25 cellular contexts compared by ENCODE assay signal in genomic region chr1:3668148-3668547, GRCh38. TPM values are rescaled to one million over a fixed set of nuclear protein-coding genes. Genes with fewer than 3 reads are reported as not detected.
DNase-seq lines count a peak whose midpoint lies in the region; ATAC-seq and TF ChIP-seq lines count a peak whose summit lies in the region.
"Had no signal": no experiment of that assay in that cellular context is flagged by ENCODE, and none has a peak within 500 bp of the region (broad histone marks: within the 10 kb centered on the region; RNA-seq: fewer than 3 reads in every experiment).

No MANE protein-coding gene starts in this region.

- POLR2A ChIA-PET in MCF 10A (lab: Yijun Ruan, JAX): interaction anchor here (0.7 to 1.6 kb wide), 5 partner anchors 19 to 128 kb away, joined by 3 to 14 read pairs (median 5); partner anchors contain the start of gene LRRC47
- POLR2A ChIA-PET in OCI-LY7 (lab: Charles Lee): interaction anchor here (1.5 to 2.7 kb wide), 3 partner anchors 9 to 19 kb away, joined by 3 to 16 read pairs (median 5); no protein-coding TSS in a partner anchor

- TF ChIP-seq CTCF in MCF 10A (IDR thresholded peaks at IDR 0.05; ENCODE audit: unreplicated experiment) (no peak), mammary epithelial cell (conservative IDR thresholded peaks at IDR 0.05 in 1 of 2, IDR thresholded peaks at IDR 0.05 in 1 of 2; ENCODE audit: extremely low read depth in 1 of 2, insufficient read depth in 1 of 2, low read depth in 1 of 2, low read length in 2 of 2) (no peak), OCI-LY7 (conservative IDR thresholded peaks at IDR 0.05; ENCODE audit: low read length) (no peak)

- H3K79me2 ChIP-seq in mammary epithelial cell (ENCODE audit: insufficient read depth, low read length): no peaks in the 10 kb centered on the region
- H3K79me2 ChIP-seq in OCI-LY7 (ENCODE audit: insufficient read depth, low read depth, low read length): no peaks in the 10 kb centered on the region

- no peaks in the 10 kb centered on the region for H3K9me3 Mint-ChIP-seq in MCF 10A (ENCODE audit: unreplicated experiment)
- no peaks in the 10 kb centered on the region for H3K9me3 Mint-ChIP-seq in stimulated activated memory B cell treated with anti-CD40 and anti-IgM and Interleukin-4, amounts not matched to agents 10 μg/mL and 1 μg/mL and 100 μg/mL, for 72 hours
- H3K9me3 Mint-ChIP-seq: activated CD4-positive, alpha-beta T cell treated with anti-CD3 and anti-CD28 coated beads, Interleukin-2, amount 10 ng/mL, durations not matched to agents 7 days and 5 days; activated T-helper 1 cell treated with anti-CD3 and anti-CD28 coated beads, Interleukin-12 subunit alpha, Interleukin-12 subunit beta, Interleukin-2, Interleukin-4 antibody, amounts not matched to agents 30 ng/mL and 10 ng/mL and 1 ng/mL, durations not matched to agents 14 hours and 24 hours and 36 hours; CD4-positive, alpha-beta T cell; central memory CD8-positive, alpha-beta T cell; nephron progenitor cell had no signal

- H3K4me1 ChIP-seq in mammary epithelial cell (ENCODE audit: insufficient read depth, low read length) (peaks cover 19% of the 10 kb centered on the region), OCI-LY7 (ENCODE audit: insufficient read depth, low read length, poor library complexity, severe bottlenecking) (peaks cover 49% of the 10 kb centered on the region)
- H3K4me1 ChIP-seq: ascending aorta, SJSA1, testis had no signal

- WGBS in mammary epithelial cell (ENCODE audit: low coverage, missing lambda C conversion rate): 46% methylated on average over 8 of the region's 8 CpGs

- no peak overlapping the region for H3K4me3 ChIP-seq in mammary epithelial cell (replicated peaks in 1 of 3; ENCODE audit: insufficient read depth in 1 of 3, low read depth in 2 of 3, low read length in 3 of 3)
- no peak overlapping the region for H3K4me3 ChIP-seq in OCI-LY7 (ENCODE audit: low read depth, low read length, poor library complexity, severe bottlenecking)
- H3K4me3 ChIP-seq: ascending aorta, dorsolateral prefrontal cortex, SJSA1, skin epidermis, testis had no signal

- no peak overlapping the region for H3K9ac ChIP-seq in mammary epithelial cell (ENCODE audit: insufficient read depth, low read length)

- no peaks in the 10 kb centered on the region for H4K20me1 ChIP-seq in mammary epithelial cell (ENCODE audit: insufficient read depth, low read length)
- no peaks in the 10 kb centered on the region for H4K20me1 ChIP-seq in OCI-LY7 (ENCODE audit: insufficient read depth, low read length)

- no peak overlapping the region for H3K4me2 ChIP-seq in mammary epithelial cell (ENCODE audit: insufficient read depth, low read depth, low read length)
- H3K4me2 ChIP-seq in OCI-LY7 (ENCODE audit: low read length): peak overlapping the region; percentile 34; the same call in 1 of the 2 replicates

- H3K9me3 ChIP-seq in mammary epithelial cell (replicated peaks; ENCODE audit: insufficient read depth, low read length) (no peaks in the 10 kb centered on the region), OCI-LY7 (ENCODE audit: low read length) (no peaks in the 10 kb centered on the region)
- H3K9me3 ChIP-seq: ascending aorta, heart left ventricle, SJSA1, testis had no signal

- CTCF ChIA-PET in MCF 10A (lab: Yijun Ruan, JAX): interaction anchor here (1.8 kb wide), 1 partner anchor 56 kb away, joined by 11 read pairs; no protein-coding TSS in a partner anchor
- CTCF ChIA-PET in mammary epithelial cell (lab: Charles Lee; ENCODE audit: low non-redundant PET): no interaction called here
- CTCF ChIA-PET in OCI-LY7 (lab: Charles Lee; ENCODE audit: unreplicated experiment): no interaction called here

- H3K27me3 Mint-ChIP-seq in MCF 10A (ENCODE audit: insufficient read depth, unreplicated experiment): no peaks in the 10 kb centered on the region
- H3K27me3 Mint-ChIP-seq in stimulated activated memory B cell treated with anti-CD40 and anti-IgM and Interleukin-4, amounts not matched to agents 10 μg/mL and 1 μg/mL and 100 μg/mL, for 72 hours: no peaks in the 10 kb centered on the region

- intact Hi-C loops in MCF 10A (cut with micrococcal nuclease) (no loop called here), mammary epithelial cell (cut with micrococcal nuclease) (no loop called here), OCI-LY7 (cut with micrococcal nuclease; ENCODE audit: unreplicated experiment) (loop anchor here (5.0 kb wide), 1 partner anchor 234 kb away; the partner anchor contains the start of gene C1orf174), left ventricle myocardium superior (cut with micrococcal nuclease) (no loop called here)

- dilution Hi-C loops in mammary epithelial cell (cut with HindIII; ENCODE audit: low sequenced_read_pairs): no loop called here

- ATAC-seq in left ventricle myocardium superior (no peak), HG02678 (IDR thresholded peaks at IDR 0.05; ENCODE audit: unreplicated experiment) (no peak), GM21723 (IDR thresholded peaks at IDR 0.05; ENCODE audit: unreplicated experiment) (no peak), HG03175 (IDR thresholded peaks at IDR 0.05; ENCODE audit: unreplicated experiment) (no peak)
- ATAC-seq in stimulated activated memory B cell treated with anti-CD40 and anti-IgM and Interleukin-4, amounts not matched to agents 10 μg/mL and 1 μg/mL and 100 μg/mL, for 72 hours: no peak

- DNase-seq in MCF 10A (ENCODE audit: unreplicated experiment) (no peak), mammary epithelial cell (no peak), OCI-LY7 (ENCODE audit: low spot score) (no peak), left ventricle myocardium superior (peak; percentile 7)
- DNase-seq: activated CD4-positive, alpha-beta T cell treated with anti-CD3 and anti-CD28 coated beads, Interleukin-2, amount 10 ng/mL, durations not matched to agents 7 days and 5 days; CD4-positive, alpha-beta T cell; GOT3; stimulated activated CD4-positive, alpha-beta T cell treated with anti-CD3 and anti-CD28 coated beads, Interleukin-2, amount 100 ng/mL, for 24 hours; stimulated activated naive CD4-positive, alpha-beta T cell had no signal

- no peaks in the 10 kb centered on the region for H3K36me3 ChIP-seq in mammary epithelial cell (ENCODE audit: insufficient read depth, low read length)
- H3K36me3 ChIP-seq in OCI-LY7 (ENCODE audit: insufficient read depth, low read length): no peaks in the 10 kb centered on the region
- H3K36me3 ChIP-seq: ascending aorta, heart left ventricle, SJSA1 had no signal

- BruUV-seq in MCF 10A (replicated peaks; lab: Mats Ljungman, UMichigan): no TSS peak
- no TSS peak for BruUV-seq in mammary epithelial cell (replicated peaks; lab: Mats Ljungman, UMichigan)
- no TSS peak for BruUV-seq in OCI-LY7 (replicated peaks; lab: Mats Ljungman, UMichigan)

- no peaks in the 10 kb centered on the region for H3K36me3 Mint-ChIP-seq in MCF 10A (ENCODE audit: insufficient read depth, unreplicated experiment)
- no peaks in the 10 kb centered on the region for H3K36me3 Mint-ChIP-seq in stimulated activated memory B cell treated with anti-CD40 and anti-IgM and Interleukin-4, amounts not matched to agents 10 μg/mL and 1 μg/mL and 100 μg/mL, for 72 hours
- H3K36me3 Mint-ChIP-seq: activated naive CD8-positive, alpha-beta T cell had no signal

- H3K27ac ChIP-seq in mammary epithelial cell (ENCODE audit: insufficient read depth, low read depth, low read length) (no peak overlapping the region), OCI-LY7 (ENCODE audit: low read depth, low read length, poor library complexity, severe bottlenecking) (no peak overlapping the region)
- H3K27ac ChIP-seq: ascending aorta, dorsolateral prefrontal cortex, heart left ventricle, SJSA1, skin epidermis, testis had no signal

- H3K27me3 ChIP-seq in mammary epithelial cell (ENCODE audit: insufficient read depth, low read length): no peaks in the 10 kb centered on the region
- H3K27me3 ChIP-seq: ascending aorta, SJSA1, testis had no signal

- no peak overlapping the region for H2AFZ ChIP-seq in mammary epithelial cell (ENCODE audit: low read depth, low read length)
- no peak overlapping the region; the same call in 1 of the 2 replicates for H2AFZ ChIP-seq in OCI-LY7 (ENCODE audit: low read length)

- no peaks in the 10 kb centered on the region for H3K9me2 ChIP-seq in OCI-LY7 (ENCODE audit: insufficient read depth, low read length)

- peaks cover 20% of the 10 kb centered on the region for H3K4me1 Mint-ChIP-seq in MCF 10A (ENCODE audit: insufficient read depth, unreplicated experiment)
- peaks cover 78% of the 10 kb centered on the region for H3K4me1 Mint-ChIP-seq in stimulated activated memory B cell treated with anti-CD40 and anti-IgM and Interleukin-4, amounts not matched to agents 10 μg/mL and 1 μg/mL and 100 μg/mL, for 72 hours
- H3K4me1 Mint-ChIP-seq: activated CD4-positive, alpha-beta T cell treated with anti-CD3 and anti-CD28 coated beads, Interleukin-2, amount 10 ng/mL, durations not matched to agents 7 days and 5 days had no signal

- H3K4me3 Mint-ChIP-seq in MCF 10A (ENCODE audit: unreplicated experiment): peak overlapping the region; percentile 15
- H3K4me3 Mint-ChIP-seq in stimulated activated memory B cell treated with anti-CD40 and anti-IgM and Interleukin-4, amounts not matched to agents 10 μg/mL and 1 μg/mL and 100 μg/mL, for 72 hours: no peak overlapping the region
- H3K4me3 Mint-ChIP-seq: activated CD4-positive, alpha-beta T cell treated with anti-CD3 and anti-CD28 coated beads, Interleukin-2, amount 10 ng/mL, durations not matched to agents 7 days and 5 days; activated naive CD8-positive, alpha-beta T cell; activated T-helper 1 cell treated with anti-CD3 and anti-CD28 coated beads, Interleukin-12 subunit alpha, Interleukin-12 subunit beta, Interleukin-2, Interleukin-4 antibody, amounts not matched to agents 30 ng/mL and 10 ng/mL and 1 ng/mL, durations not matched to agents 14 hours and 24 hours and 36 hours; CD4-positive, alpha-beta T cell; central memory CD8-positive, alpha-beta T cell; nephron progenitor cell had no signal

- in situ Hi-C loops in mammary epithelial cell (cut with MboI; ENCODE audit: low sequenced_read_pairs in 2 of 2): no loop called here

- no peak overlapping the region for H3K27ac Mint-ChIP-seq in MCF 10A (ENCODE audit: low read depth, unreplicated experiment)
- H3K27ac Mint-ChIP-seq in stimulated activated memory B cell treated with anti-CD40 and anti-IgM and Interleukin-4, amounts not matched to agents 10 μg/mL and 1 μg/mL and 100 μg/mL, for 72 hours: peak overlapping the region; percentile 98
- H3K27ac Mint-ChIP-seq: activated CD4-positive, alpha-beta T cell treated with anti-CD3 and anti-CD28 coated beads, Interleukin-2, amount 10 ng/mL, durations not matched to agents 7 days and 5 days; activated naive CD8-positive, alpha-beta T cell; activated T-helper 1 cell treated with anti-CD3 and anti-CD28 coated beads, Interleukin-12 subunit alpha, Interleukin-12 subunit beta, Interleukin-2, Interleukin-4 antibody, amounts not matched to agents 30 ng/mL and 10 ng/mL and 1 ng/mL, durations not matched to agents 14 hours and 24 hours and 36 hours; CD4-positive, alpha-beta T cell; progenitor cell of endocrine pancreas had no signal

RNA-seq across cellular contexts. Expression of gene TP73, which starts 15.8 kb away (rescaled TPM):
- 0.37 and 0.82 TPM in 2 replicates for total RNA-seq in MCF 10A (2022)
- 1 to 10 TPM; 2.5 to 6.9 TPM for total RNA-seq in mammary epithelial cell
- 2.5 TPM for polyA plus RNA-seq in mammary epithelial cell
- 2.6 TPM for polyA minus RNA-seq in mammary epithelial cell
- 0.05 TPM in 1 of 2 replicates, not detected in the other for total RNA-seq in OCI-LY7 (2014; rRNA removed; shearing (Covaris generic))
- total RNA-seq in OCI-LY7 (2022): 0.37 and 0.48 TPM in 2 replicates
- total RNA-seq in left ventricle myocardium superior: 0.05 TPM
- total RNA-seq: ascending aorta; CD4-positive, alpha-beta T cell had no signal
- polyA plus RNA-seq: AG04450 had no signal

RNA-seq across cellular contexts. Expression of gene WRAP73, which starts 18.2 kb away (rescaled TPM):
- total RNA-seq in MCF 10A (2022): 25.3 and 29.8 TPM in 2 replicates
- total RNA-seq in mammary epithelial cell: 10 to 100 TPM in 1 of 2 donors, 1 to 10 TPM in 1; 8.3 to 26.6 TPM
- polyA plus RNA-seq in mammary epithelial cell: 22.0 TPM
- polyA minus RNA-seq in mammary epithelial cell: 23.6 TPM
- 28.1 and 40.0 TPM in 2 replicates for total RNA-seq in OCI-LY7 (2014; rRNA removed; shearing (Covaris generic))
- 32.9 and 34.7 TPM in 2 replicates for total RNA-seq in OCI-LY7 (2022)
- 12.5 TPM for total RNA-seq in left ventricle myocardium superior

RNA-seq across cellular contexts. Expression of gene TPRG1L, which starts 43.3 kb away (rescaled TPM):
- total RNA-seq in MCF 10A (2022): 21.9 and 29.7 TPM in 2 replicates
- total RNA-seq in mammary epithelial cell: 10 to 100 TPM; 44.2 to 48.6 TPM
- 57.0 TPM for polyA plus RNA-seq in mammary epithelial cell
- 57.2 TPM for polyA minus RNA-seq in mammary epithelial cell
- 3.1 and 3.6 TPM in 2 replicates for total RNA-seq in OCI-LY7 (2014; rRNA removed; shearing (Covaris generic))
- total RNA-seq in OCI-LY7 (2022): 6.8 and 7.4 TPM in 2 replicates
- 48.6 TPM for total RNA-seq in left ventricle myocardium superior

RNA-seq across cellular contexts. Expression of gene MEGF6, which starts 56.8 kb away (rescaled TPM):
- 12.9 and 14.3 TPM in 2 replicates for total RNA-seq in MCF 10A (2022)
- 10 to 100 TPM in 1 of 2 donors, under 1 TPM in 1; 0.82 to 29.2 TPM for total RNA-seq in mammary epithelial cell
- 0.71 TPM for polyA plus RNA-seq in mammary epithelial cell
- polyA minus RNA-seq in mammary epithelial cell: not detected
- total RNA-seq in OCI-LY7 (2014; rRNA removed; shearing (Covaris generic)): 0.10 and 0.32 TPM in 2 replicates
- total RNA-seq in OCI-LY7 (2022): 0.15 and 0.17 TPM in 2 replicates
- 11.6 TPM for total RNA-seq in left ventricle myocardium superior
